ENCODE assay signal across 8 cellular contexts in genomic region chr1:150151291-150152181, GRCh38. TPM values are rescaled to one million over a fixed set of nuclear protein-coding genes. Genes with fewer than 3 reads are reported as not detected.
DNase-seq lines count a peak whose midpoint lies in the region; ATAC-seq, FAIRE-seq and TF ChIP-seq lines count a peak whose summit lies in the region.

No MANE protein-coding gene starts in this region.

- WGBS in A549 (ENCODE audit: missing lambda C conversion rate), result 92% methylated on average over 15 of the region's 15 CpGs
- 51 to 62% (median 61%) methylated on average over 15 of the region's 15 CpGs for WGBS in psoas muscle, 3 donors

- H3K4me1 ChIP-seq in A549 (peaks cover 8% of the 10 kb centered on the region), fibroblast of lung (ENCODE audit: control insufficient read depth, extremely low read depth, insufficient read depth, low read length) (peaks cover 11% of the 10 kb centered on the region), psoas muscle (peaks cover 34% of the 10 kb centered on the region)

- H3K9me3 ChIP-seq in A549 (no peaks in the 10 kb centered on the region), fibroblast of lung (ENCODE audit: control insufficient read depth, insufficient read depth, low read depth, low read length) (no peaks in the 10 kb centered on the region), psoas muscle (no peaks in the 10 kb centered on the region)

- H3K4me3 ChIP-seq in A549 (no peak overlapping the region), fibroblast of lung (replicated peaks in 1 of 4; ENCODE audit: control extremely low read depth in 1 of 4, insufficient read depth in 1 of 4, low read depth in 3 of 4, low read length in 4 of 4) (peak overlapping the region; percentile 88 to 95 (median 92)), psoas muscle (peak overlapping the region; percentile 91)

- TF ChIP-seq POLR2A in A549 (IDR thresholded peaks at IDR 0.05; ENCODE audit: low read length), result no peak

- TF ChIP-seq CTCF in A549 (IDR thresholded peaks at IDR 0.05), result no peak
- TF ChIP-seq CTCF in fibroblast of lung (conservative IDR thresholded peaks at IDR 0.05 in 1 of 2, IDR thresholded peaks at IDR 0.05 in 1 of 2; ENCODE audit: low read depth in 1 of 2, low read length in 2 of 2), result no peak
- TF ChIP-seq CTCF in psoas muscle (IDR thresholded peaks at IDR 0.05), result no peak

- H3K27ac ChIP-seq in A549, result no peak overlapping the region
- peak overlapping the region; percentile 75 for H3K27ac ChIP-seq in fibroblast of lung (ENCODE audit: insufficient read depth, low read length)
- H3K27ac ChIP-seq in psoas muscle, result peak overlapping the region; percentile 89

- FAIRE-seq in A549 (lab: Jason Lieb, UNC), result no peak

- H3K79me2 ChIP-seq in fibroblast of lung (ENCODE audit: control insufficient read depth, insufficient read depth, low read length), result peaks cover 52% of the 10 kb centered on the region

- DNase-seq in A549 (ENCODE audit: low read depth in 1 of 2, low spot score in 1 of 2), result no peak
- DNase-seq in activated CD8-positive, alpha-beta memory T cell treated with anti-CD3 and anti-CD28 coated beads, Interleukin-2, amount 50 U/mL, for 4 hours, result peak; percentile 68
- DNase-seq in fibroblast of lung (ENCODE audit: low read depth in 2 of 2), result no peak
- DNase-seq in psoas muscle, result peak; percentile 25 to 58
- no peak for DNase-seq in amniotic stem cell (lab: John Stamatoyannopoulos, UW)
- no peak for DNase-seq in NCI-H2029 treated with DMSO at 0.1 percent for 48 hours (lab: John Stamatoyannopoulos, UW)

- TF ChIP-seq RAD21 in A549 (conservative IDR thresholded peaks at IDR 0.05 in 1 of 2, IDR thresholded peaks at IDR 0.05 in 1 of 2), result no peak

- no peak overlapping the region for H2AFZ ChIP-seq in fibroblast of lung (ENCODE audit: low read length)

- no peak for TF ChIP-seq EP300 in A549 (IDR thresholded peaks at IDR 0.05)

- ATAC-seq in A549, result peak in 1 of 2 experiments; percentile 11; a peak in 1 of 6 replicates
- ATAC-seq in HG03432 (IDR thresholded peaks at IDR 0.05; ENCODE audit: unreplicated experiment), result peak; percentile 31
- ATAC-seq in psoas muscle, result no peak
- no peak for ATAC-seq in GM18870 (IDR thresholded peaks at IDR 0.05; ENCODE audit: unreplicated experiment)

- peak overlapping the region; percentile 100 for H3K4me2 ChIP-seq in A549
- peak overlapping the region; percentile 73 for H3K4me2 ChIP-seq in fibroblast of lung (ENCODE audit: extremely low read depth, insufficient read depth, low read length)

- H3K27me3 ChIP-seq in fibroblast of lung (ENCODE audit: control insufficient read depth, insufficient read depth, low read length), result no peaks in the 10 kb centered on the region
- H3K27me3 ChIP-seq in psoas muscle (ENCODE audit: insufficient read depth in 3 of 3, low read length in 2 of 3), result no peaks in the 10 kb centered on the region

- H3K36me3 ChIP-seq in fibroblast of lung (ENCODE audit: control insufficient read depth, insufficient read depth, low read length) (peaks cover 22% of the 10 kb centered on the region), psoas muscle (ENCODE audit: insufficient read depth in 1 of 2, low read depth in 1 of 2) (peaks cover 4 to 36% of the 10 kb centered on the region in 2 donors)

- H4K20me1 ChIP-seq in fibroblast of lung (ENCODE audit: control insufficient read depth, extremely low read depth, insufficient read depth, low read length), result no peaks in the 10 kb centered on the region

- intact Hi-C loops in psoas muscle (cut with DNase I), result no loop called here

- POLR2A ChIA-PET in A549 (lab: Yijun Ruan, JAX), result no interaction called here

- CTCF ChIA-PET in A549 (lab: Yijun Ruan, JAX), result interaction anchor here (0.6 to 2.4 kb wide), 5 partner anchors 13 to 78 kb away, joined by 3 to 9 read pairs (median 4); no protein-coding TSS in a partner anchor

- peak overlapping the region; percentile 83 for H3K9ac ChIP-seq in fibroblast of lung (ENCODE audit: insufficient read depth, low read length)

TF ChIP-seq in A549, 52 proteins besides CTCF, POLR2A, EP300 and RAD21:
- TF ChIP-seq NFE2L2 (conservative IDR thresholded peaks at IDR 0.05; ENCODE audit: low read length), result no peak
- no peak for TF ChIP-seq NR3C1 (IDR thresholded peaks at IDR 0.05)
- TF ChIP-seq MAFK (IDR thresholded peaks at IDR 0.05; ENCODE audit: partially characterized antibody), result no peak
- TF ChIP-seq TP53 (CRISPR knock-in tag; IDR thresholded peaks at IDR 0.05), result no peak
- no peak for TF ChIP-seq HDAC2 (IDR thresholded peaks at IDR 0.05)
- no peak for TF ChIP-seq FOSB (CRISPR knock-in tag; IDR thresholded peaks at IDR 0.05)
- no peak for TF ChIP-seq CEBPB (IDR thresholded peaks at IDR 0.05)
- no peak for TF ChIP-seq ZNF302 (CRISPR knock-in tag; IDR thresholded peaks at IDR 0.05)
- no peak for TF ChIP-seq JUN (IDR thresholded peaks at IDR 0.05)
- no peak for TF ChIP-seq FOXS1 (CRISPR knock-in tag; IDR thresholded peaks at IDR 0.05)
- TF ChIP-seq HOXA7 (CRISPR knock-in tag; IDR thresholded peaks at IDR 0.05), result no peak
- no peak for TF ChIP-seq ATOH8 (CRISPR knock-in tag; IDR thresholded peaks at IDR 0.05; ENCODE audit: low read depth)
- TF ChIP-seq RARB (CRISPR knock-in tag; IDR thresholded peaks at IDR 0.05), result no peak
- TF ChIP-seq EHMT2 (IDR thresholded peaks at IDR 0.05; ENCODE audit: low read depth), result no peak
- TF ChIP-seq PHF8 (IDR thresholded peaks at IDR 0.05; ENCODE audit: borderline replicate concordance, low read depth), result no peak
- no peak for TF ChIP-seq MYC (IDR thresholded peaks at IDR 0.05; ENCODE audit: borderline replicate concordance, low read length)
- no peak for TF ChIP-seq ELK1 (IDR thresholded peaks at IDR 0.05; ENCODE audit: low read depth, low read length)
TF ChIP-seq in A549: peak in this region for 0.

RNA-seq across cellular contexts. Expression of gene PLEKHO1, which starts 1.8 kb away (rescaled TPM):
- polyA plus RNA-seq in A549 (2011; rRNA removed) (2.5 and 2.6 TPM in 2 replicates), A549 (2017; fragmentation: RNase III; extraction: RNeasy Plus Mini Kit Qiagen cat#74134 plus additional on column Dnase treatment) (4.1 to 5.5 TPM (median 4.9 TPM) in 3 replicates), fibroblast of lung (35.1 and 48.3 TPM in 2 replicates), psoas muscle (100 to 1,000 TPM in 1 of 3 donors, 10 to 100 TPM in 2; 71.4 to 119 (median 84.9) TPM)
- 7.7 and 7.8 TPM in 2 replicates for polyA plus RNA-seq in A549 (2012; cell fraction: cytosol; rRNA removed)
- polyA plus RNA-seq in A549 (2012; cell fraction: nucleus; rRNA removed), result 10.3 and 11.4 TPM in 2 replicates
- polyA minus RNA-seq in A549 (2011; rRNA and poly(A)+ RNA removed), result 3.4 and 3.9 TPM in 2 replicates
- total RNA-seq in fibroblast of lung (55.0 and 65.6 TPM in 2 replicates), psoas muscle (10 to 100 TPM; 37.7 to 68.7 (median 41.9) TPM)
- polyA plus RNA-seq in fibroblast of lung (2012), result 46.3 and 57.0 TPM in 2 replicates
- 56.6 and 66.9 TPM in 2 replicates for polyA minus RNA-seq in fibroblast of lung (ENCODE audit: low replicate concordance)

Comparison
In these comparisons a context has a peak if more than half of its experiments do, and no peak if none do; other contexts are left out.
1. DNase-seq: peak in activated CD8-positive, alpha-beta memory T cell treated with anti-CD3 and anti-CD28 coated beads, Interleukin-2, amount 50 U/mL, for 4 hours (single experiment) and psoas muscle (2 of 2); none in A549 (0 of 2), fibroblast of lung (0 of 2), amniotic stem cell (single experiment) and NCI-H2029 treated with DMSO at 0.1 percent for 48 hours (single experiment).
2. H3K27ac ChIP-seq: peak in fibroblast of lung (single experiment) and psoas muscle (single experiment); none in A549 (0 of 2).